ENCODE assay signal across 9 cellular contexts in genomic region chr6:20846602-20847028, GRCh38.
DNase-seq lines count a peak whose midpoint lies in the region; ATAC-seq, FAIRE-seq and TF ChIP-seq lines count a peak whose summit lies in the region.
"Had no signal": no experiment of that assay in that cellular context is flagged by ENCODE, and none has a peak within 500 bp of the region (broad histone marks: within the 10 kb centered on the region; RNA-seq: fewer than 3 reads in every experiment).

No MANE protein-coding gene starts in this region.

- no peak for TF ChIP-seq EP300 in gastroesophageal sphincter (IDR thresholded peaks at IDR 0.05)

- H3K36me3 ChIP-seq in HEK293 (ENCODE audit: control insufficient read depth in 2 of 2, insufficient read depth in 1 of 2, low read length in 2 of 2) (no peaks in the 10 kb centered on the region), gastroesophageal sphincter (no peaks in the 10 kb centered on the region)
- H3K36me3 ChIP-seq: esophagus squamous epithelium had no signal

- TF ChIP-seq CTCF in HEK293 (tag by site-specific recombination; IDR thresholded peaks at IDR 0.05), result no peak
- TF ChIP-seq CTCF in fibroblast of mammary gland (conservative IDR thresholded peaks at IDR 0.05; ENCODE audit: control insufficient read depth, insufficient read depth, low read depth, low read length), result no peak
- no peak for TF ChIP-seq CTCF in gastroesophageal sphincter (IDR thresholded peaks at IDR 0.05)

- no peak for ATAC-seq in HG03571 (IDR thresholded peaks at IDR 0.05; ENCODE audit: unreplicated experiment)
- ATAC-seq in gastroesophageal sphincter, result no peak

- H3K27ac ChIP-seq in HEK293 (ENCODE audit: extremely low read depth, low read depth, low read length) (no peak overlapping the region), gastroesophageal sphincter (no peak overlapping the region), substantia nigra (ENCODE audit: low read depth, low read length, poor library complexity, severe bottlenecking) (no peak overlapping the region)
- H3K27ac ChIP-seq: esophagus squamous epithelium had no signal

- WGBS in gastroesophageal sphincter (ENCODE audit: low coverage in 1 of 2), 2 donors, result 32 to 67% methylated on average over 1 of the region's 1 CpG

- no peaks in the 10 kb centered on the region for H3K27me3 ChIP-seq in gastroesophageal sphincter
- H3K27me3 ChIP-seq: esophagus squamous epithelium had no signal

- CTCF ChIA-PET in HEK293 (lab: Yijun Ruan, JAX), result no interaction called here

- peak; percentile 2 for DNase-seq in GM12891 (ENCODE audit: insufficient read length, low spot score)
- peak; percentile 71 for DNase-seq in NCI-H226
- peak; percentile 49 for DNase-seq in fibroblast of mammary gland (ENCODE audit: low read depth)
- DNase-seq in NCI-H526 (lab: John Stamatoyannopoulos, UW), result no peak
- DNase-seq in substantia nigra (lab: John Stamatoyannopoulos, UW), result no peak
- DNase-seq: esophagus squamous epithelium had no signal

- no peaks in the 10 kb centered on the region for H3K9me3 ChIP-seq in HEK293 (ENCODE audit: control insufficient read depth, insufficient read depth, low read depth, low read length)
- no peaks in the 10 kb centered on the region for H3K9me3 ChIP-seq in gastroesophageal sphincter
- H3K9me3 ChIP-seq: esophagus squamous epithelium had no signal

- H3K4me3 ChIP-seq in HEK293 (ENCODE audit: low read depth, low read length), result no peak overlapping the region
- no peak overlapping the region for H3K4me3 ChIP-seq in fibroblast of mammary gland (ENCODE audit: control insufficient read depth, low read depth, low read length)
- no peak overlapping the region for H3K4me3 ChIP-seq in gastroesophageal sphincter
- H3K4me3 ChIP-seq: esophagus squamous epithelium had no signal

- peaks cover 4% of the 10 kb centered on the region; the same call in 1 of the 2 replicates for H3K4me1 ChIP-seq in HEK293 (ENCODE audit: control insufficient read depth, insufficient read depth, low read length)
- H3K4me1 ChIP-seq in gastroesophageal sphincter, result no peaks in the 10 kb centered on the region
- H3K4me1 ChIP-seq: esophagus squamous epithelium had no signal

- POLR2A ChIA-PET in HEK293 (lab: Yijun Ruan, JAX), result no interaction called here

- no peak for TF ChIP-seq POLR2A in GM12891 (IDR thresholded peaks at IDR 0.05; ENCODE audit: low read depth, low read length)
- no peak for TF ChIP-seq POLR2A in gastroesophageal sphincter (IDR thresholded peaks at IDR 0.05)

- FAIRE-seq in GM12891 (lab: Jason Lieb, UNC), result no peak

TF ChIP-seq in GM12891, 5 proteins besides CTCF, POLR2A, EP300 and RAD21:
- no peak for TF ChIP-seq PAX5 (IDR thresholded peaks at IDR 0.05; ENCODE audit: insufficient read depth, low read length, severe bottlenecking)
- no peak for TF ChIP-seq SPI1 (IDR thresholded peaks at IDR 0.05; ENCODE audit: low read depth, low read length)
- no peak for TF ChIP-seq POLR2AphosphoS5 (IDR thresholded peaks at IDR 0.05; ENCODE audit: low read depth, low read length)
- TF ChIP-seq POU2F2 (IDR thresholded peaks at IDR 0.05; ENCODE audit: low read depth, low read length), result no peak
- no peak for TF ChIP-seq TAF1 (IDR thresholded peaks at IDR 0.05; ENCODE audit: low read depth, low read length)
TF ChIP-seq in GM12891: peak in this region for 0.

TF ChIP-seq in HEK293, 187 proteins besides CTCF, POLR2A, EP300 and RAD21 (continues in another document):
- TF ChIP-seq RBAK (tag by site-specific recombination; IDR thresholded peaks at IDR 0.05), result no peak
- TF ChIP-seq YY2 (tag by site-specific recombination; IDR thresholded peaks at IDR 0.05), result no peak
- no peak for TF ChIP-seq MEIS1 (CRISPR knock-in tag; IDR thresholded peaks at IDR 0.05; ENCODE audit: borderline replicate concordance)
- TF ChIP-seq, protein P1, sequence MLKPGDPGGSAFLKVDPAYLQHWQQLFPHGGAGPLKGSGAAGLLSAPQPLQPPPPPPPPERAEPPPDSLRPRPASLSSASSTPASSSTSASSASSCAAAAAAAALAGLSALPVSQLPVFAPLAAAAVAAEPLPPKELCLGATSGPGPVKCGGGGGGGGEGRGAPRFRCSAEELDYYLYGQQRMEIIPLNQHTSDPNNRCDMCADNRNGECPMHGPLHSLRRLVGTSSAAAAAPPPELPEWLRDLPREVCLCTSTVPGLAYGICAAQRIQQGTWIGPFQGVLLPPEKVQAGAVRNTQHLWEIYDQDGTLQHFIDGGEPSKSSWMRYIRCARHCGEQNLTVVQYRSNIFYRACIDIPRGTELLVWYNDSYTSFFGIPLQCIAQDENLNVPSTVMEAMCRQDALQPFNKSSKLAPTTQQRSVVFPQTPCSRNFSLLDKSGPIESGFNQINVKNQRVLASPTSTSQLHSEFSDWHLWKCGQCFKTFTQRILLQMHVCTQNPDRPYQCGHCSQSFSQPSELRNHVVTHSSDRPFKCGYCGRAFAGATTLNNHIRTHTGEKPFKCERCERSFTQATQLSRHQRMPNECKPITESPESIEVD (tag by site-specific recombination; IDR thresholded peaks at IDR 0.05), result peak; percentile 73
- TF ChIP-seq, protein P2, sequence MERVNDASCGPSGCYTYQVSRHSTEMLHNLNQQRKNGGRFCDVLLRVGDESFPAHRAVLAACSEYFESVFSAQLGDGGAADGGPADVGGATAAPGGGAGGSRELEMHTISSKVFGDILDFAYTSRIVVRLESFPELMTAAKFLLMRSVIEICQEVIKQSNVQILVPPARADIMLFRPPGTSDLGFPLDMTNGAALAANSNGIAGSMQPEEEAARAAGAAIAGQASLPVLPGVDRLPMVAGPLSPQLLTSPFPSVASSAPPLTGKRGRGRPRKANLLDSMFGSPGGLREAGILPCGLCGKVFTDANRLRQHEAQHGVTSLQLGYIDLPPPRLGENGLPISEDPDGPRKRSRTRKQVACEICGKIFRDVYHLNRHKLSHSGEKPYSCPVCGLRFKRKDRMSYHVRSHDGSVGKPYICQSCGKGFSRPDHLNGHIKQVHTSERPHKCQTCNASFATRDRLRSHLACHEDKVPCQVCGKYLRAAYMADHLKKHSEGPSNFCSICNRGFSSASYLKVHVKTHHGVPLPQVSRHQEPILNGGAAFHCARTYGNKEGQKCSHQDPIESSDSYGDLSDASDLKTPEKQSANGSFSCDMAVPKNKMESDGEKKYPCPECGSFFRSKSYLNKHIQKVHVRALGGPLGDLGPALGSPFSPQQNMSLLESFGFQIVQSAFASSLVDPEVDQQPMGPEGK (tag by site-specific recombination; IDR thresholded peaks at IDR 0.05), result no peak
- TF ChIP-seq ZNF426 (tag by site-specific recombination; IDR thresholded peaks at IDR 0.05), result no peak
- TF ChIP-seq, protein P3, sequence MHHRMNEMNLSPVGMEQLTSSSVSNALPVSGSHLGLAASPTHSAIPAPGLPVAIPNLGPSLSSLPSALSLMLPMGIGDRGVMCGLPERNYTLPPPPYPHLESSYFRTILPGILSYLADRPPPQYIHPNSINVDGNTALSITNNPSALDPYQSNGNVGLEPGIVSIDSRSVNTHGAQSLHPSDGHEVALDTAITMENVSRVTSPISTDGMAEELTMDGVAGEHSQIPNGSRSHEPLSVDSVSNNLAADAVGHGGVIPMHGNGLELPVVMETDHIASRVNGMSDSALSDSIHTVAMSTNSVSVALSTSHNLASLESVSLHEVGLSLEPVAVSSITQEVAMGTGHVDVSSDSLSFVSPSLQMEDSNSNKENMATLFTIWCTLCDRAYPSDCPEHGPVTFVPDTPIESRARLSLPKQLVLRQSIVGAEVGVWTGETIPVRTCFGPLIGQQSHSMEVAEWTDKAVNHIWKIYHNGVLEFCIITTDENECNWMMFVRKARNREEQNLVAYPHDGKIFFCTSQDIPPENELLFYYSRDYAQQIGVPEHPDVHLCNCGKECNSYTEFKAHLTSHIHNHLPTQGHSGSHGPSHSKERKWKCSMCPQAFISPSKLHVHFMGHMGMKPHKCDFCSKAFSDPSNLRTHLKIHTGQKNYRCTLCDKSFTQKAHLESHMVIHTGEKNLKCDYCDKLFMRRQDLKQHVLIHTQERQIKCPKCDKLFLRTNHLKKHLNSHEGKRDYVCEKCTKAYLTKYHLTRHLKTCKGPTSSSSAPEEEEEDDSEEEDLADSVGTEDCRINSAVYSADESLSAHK (tag by site-specific recombination; IDR thresholded peaks at IDR 0.05), result no peak
- peak; percentile 54 for TF ChIP-seq FEZF1 (tag by site-specific recombination; IDR thresholded peaks at IDR 0.05)
- TF ChIP-seq WT1 (tag by site-specific recombination; IDR thresholded peaks at IDR 0.05), result 0 out of 2 replicates have a peak, but pooled peaks have one; percentile 15
- TF ChIP-seq, protein P4, sequence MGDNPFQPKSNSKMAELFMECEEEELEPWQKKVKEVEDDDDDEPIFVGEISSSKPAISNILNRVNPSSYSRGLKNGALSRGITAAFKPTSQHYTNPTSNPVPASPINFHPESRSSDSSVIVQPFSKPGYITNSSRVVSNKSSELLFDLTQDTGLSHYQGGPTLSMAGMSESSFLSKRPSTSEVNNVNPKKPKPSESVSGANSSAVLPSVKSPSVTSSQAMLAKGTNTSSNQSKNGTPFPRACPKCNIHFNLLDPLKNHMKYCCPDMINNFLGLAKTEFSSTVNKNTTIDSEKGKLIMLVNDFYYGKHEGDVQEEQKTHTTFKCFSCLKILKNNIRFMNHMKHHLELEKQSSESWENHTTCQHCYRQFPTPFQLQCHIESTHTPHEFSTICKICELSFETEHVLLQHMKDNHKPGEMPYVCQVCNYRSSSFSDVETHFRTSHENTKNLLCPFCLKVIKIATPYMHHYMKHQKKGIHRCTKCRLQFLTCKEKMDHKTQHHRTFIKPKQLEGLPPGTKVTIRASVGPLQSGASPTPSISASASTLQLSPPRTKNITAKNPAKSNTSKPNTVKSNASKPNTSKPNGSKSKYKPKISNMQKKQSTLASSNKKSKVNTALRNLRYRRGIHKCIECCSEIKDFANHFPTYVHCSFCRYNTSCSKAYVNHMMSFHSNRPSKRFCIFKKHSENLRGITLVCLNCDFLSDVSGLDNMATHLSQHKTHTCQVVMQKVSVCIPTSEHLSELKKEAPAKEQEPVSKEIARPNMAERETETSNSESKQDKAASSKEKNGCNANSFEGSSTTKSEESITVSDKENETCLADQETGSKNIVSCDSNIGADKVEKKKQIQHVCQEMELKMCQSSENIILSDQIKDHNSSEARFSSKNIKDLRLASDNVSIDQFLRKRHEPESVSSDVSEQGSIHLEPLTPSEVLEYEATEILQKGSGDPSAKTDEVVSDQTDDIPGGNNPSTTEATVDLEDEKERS (tag by site-specific recombination; IDR thresholded peaks at IDR 0.05), result no peak

Comparison
In these comparisons a context has a peak if more than half of its experiments do, and no peak if none do; other contexts are left out.
1. DNase-seq: peak in GM12891 (single experiment), NCI-H226 (single experiment) and fibroblast of mammary gland (single experiment); none in NCI-H526 (0 of 2) and substantia nigra (0 of 49).